In genomic region chr6:88586371-88587157, GRCh38 we compare ENCODE assay signal across 14 cellular contexts.
DNase-seq lines count a peak whose midpoint lies in the region; ATAC-seq, FAIRE-seq and TF ChIP-seq lines count a peak whose summit lies in the region.
"Had no signal": no experiment of that assay in that cellular context is flagged by ENCODE, and none has a peak within 500 bp of the region (broad histone marks: within the 10 kb centered on the region; RNA-seq: fewer than 3 reads in every experiment).

No MANE protein-coding gene starts in this region.

- H3K27me3 Mint-ChIP-seq in stimulated activated naive CD8-positive, alpha-beta T cell treated with anti-CD3 and anti-CD28 coated beads, Interleukin-15, amount 100 ng/mL, for 72 hours, result peaks cover 57% of the 10 kb centered on the region

- H3K9me3 Mint-ChIP-seq in stimulated activated naive CD8-positive, alpha-beta T cell treated with anti-CD3 and anti-CD28 coated beads, Interleukin-15, amount 100 ng/mL, for 72 hours, result peaks cover 8 to 19% of the 10 kb centered on the region in 2 donors

- CTCF ChIA-PET in H1 (lab: Charles Lee; ENCODE audit: partially characterized antibody), result interaction anchor here (0.7 to 1.3 kb wide), 3 partner anchors 11 to 333 kb away, joined by 3 to 4 read pairs (median 3); no protein-coding TSS in a partner anchor

- no peak overlapping the region; a peak in 1 of 4 replicates for H3K4me2 ChIP-seq in H1 (ENCODE audit: insufficient read depth in 1 of 2, low read depth in 2 of 2, low read length in 2 of 2)

- no peaks in the 10 kb centered on the region for H3K36me3 ChIP-seq in H1 (ENCODE audit: control insufficient read depth in 2 of 4, insufficient read depth in 4 of 4, low read length in 3 of 4)

- H4K8ac ChIP-seq in H1 (ENCODE audit: extremely low read depth, insufficient read depth, low read length), result no peak overlapping the region

- no peak overlapping the region for H3K56ac ChIP-seq in H1 (replicated peaks; ENCODE audit: insufficient read length, low read depth, low read length)

- no peak overlapping the region for H3K4me3 ChIP-seq in H1 (ENCODE audit: extremely low read depth in 1 of 4, insufficient read depth in 2 of 4, low read depth in 3 of 4, low read length in 4 of 4)

- H3K4ac ChIP-seq in H1 (replicated peaks; ENCODE audit: insufficient read length, low read depth, low read length), result no peak overlapping the region

- no peak for TF ChIP-seq EP300 in H1 (IDR thresholded peaks at IDR 0.05; ENCODE audit: borderline replicate concordance in 1 of 2, low read depth in 2 of 2, low read length in 2 of 2)

- no peaks in the 10 kb centered on the region for H3K79me2 ChIP-seq in H1 (ENCODE audit: control insufficient read depth in 1 of 2, insufficient read depth in 2 of 2, low read length in 2 of 2)

- no peak for TF ChIP-seq RAD21 in H1 (IDR thresholded peaks at IDR 0.05 in 1 of 2, conservative IDR thresholded peaks at IDR 0.05 in 1 of 2; ENCODE audit: low read depth in 2 of 2, low read length in 2 of 2)

- H3K27me3 ChIP-seq in H1 (replicated peaks in 1 of 4; ENCODE audit: control insufficient read depth in 3 of 4, extremely low read depth in 1 of 4, insufficient read depth in 3 of 4, low read length in 3 of 4), result no peaks in the 10 kb centered on the region

- FAIRE-seq in H1 (lab: Jason Lieb, UNC), result no peak
- FAIRE-seq: islet of Langerhans had no signal

- no peak overlapping the region for H3K14ac ChIP-seq in H1 (ENCODE audit: insufficient read length)

- no peak overlapping the region for H2AK5ac ChIP-seq in H1 (ENCODE audit: low read depth, low read length)

- H3K4me1 Mint-ChIP-seq in stimulated activated naive CD8-positive, alpha-beta T cell treated with anti-CD3 and anti-CD28 coated beads, Interleukin-15, amount 100 ng/mL, for 72 hours, result no peaks in the 10 kb centered on the region
- H3K4me1 Mint-ChIP-seq: activated naive CD4-positive, alpha-beta T cell treated with anti-CD3 and anti-CD28 coated beads, Interleukin-2, amount 50 U/mL, for 24 hours had no signal

- TF ChIP-seq CTCF in H1 (IDR thresholded peaks at IDR 0.05; ENCODE audit: control extremely low read depth in 1 of 3, insufficient read depth in 1 of 3, low read depth in 1 of 3, low read length in 3 of 3), result no peak

- H2AFZ ChIP-seq in H1 (ENCODE audit: low read length), result peak overlapping the region; percentile 29; the same call in 1 of the 2 replicates

- TF ChIP-seq POLR2A in H1 (IDR thresholded peaks at IDR 0.05; ENCODE audit: control extremely low read depth in 1 of 2, low read depth in 2 of 2, low read length in 2 of 2), result no peak

- H3K79me1 ChIP-seq in H1 (ENCODE audit: low read depth, low read length), result no peaks in the 10 kb centered on the region

- H2BK15ac ChIP-seq in H1 (ENCODE audit: low read length), result no peak overlapping the region

- H3K23me2 ChIP-seq in H1 (ENCODE audit: low read depth, low read length), result no peaks in the 10 kb centered on the region

- H3K27ac ChIP-seq in H1 (ENCODE audit: low read depth, low read length), result no peak overlapping the region

- no peak overlapping the region for H3K4me3 Mint-ChIP-seq in stimulated activated naive CD8-positive, alpha-beta T cell treated with anti-CD3 and anti-CD28 coated beads, Interleukin-15, amount 100 ng/mL, for 72 hours
- H3K4me3 Mint-ChIP-seq: activated B cell treated with CpG ODN at 0.5 μM for 24 hours; activated naive CD4-positive, alpha-beta T cell treated with anti-CD3 and anti-CD28 coated beads, Interleukin-2, amount 50 U/mL, for 24 hours had no signal

- no peak overlapping the region for H2BK120ac ChIP-seq in H1 (replicated peaks; ENCODE audit: low read depth, low read length)

- no peak overlapping the region; the same call in 1 of the 2 replicates for H3K18ac ChIP-seq in H1 (ENCODE audit: extremely low read depth, low read length)

- no peak overlapping the region for H4K91ac ChIP-seq in H1 (replicated peaks; ENCODE audit: insufficient read length, low read length)

- H3K9me3 ChIP-seq in H1 (ENCODE audit: insufficient read depth in 2 of 2, low read depth in 1 of 2, low read length in 1 of 2), result no peaks in the 10 kb centered on the region

- DNase-seq in D341Med (ENCODE audit: low spot score) (peak; percentile 15), NCI-H446 treated with DMSO at 0.1 percent for 48 hours (lab: John Stamatoyannopoulos, UW) (peak; percentile 97), H1 (ENCODE audit: low read depth in 1 of 2, low spot score in 2 of 2) (no peak), putamen (ENCODE audit: low spot score) (peak; percentile 65), NCI-H2171 (lab: John Stamatoyannopoulos, UW) (no peak), NCI-H1092 treated with DMSO at 0.1 percent for 48 hours (lab: John Stamatoyannopoulos, UW) (no peak), cerebellar cortex (ENCODE audit: low spot score) (no peak)
- no peak for DNase-seq in stimulated activated naive CD8-positive, alpha-beta T cell treated with anti-CD3 and anti-CD28 coated beads, Interleukin-15, amount 100 ng/mL, for 72 hours
- DNase-seq: activated B cell treated with CpG ODN at 0.5 μM for 24 hours; activated CD8-positive, alpha-beta memory T cell treated with anti-CD3 and anti-CD28 coated beads, Interleukin-2, amount 50 U/mL, for 4 hours; foreskin fibroblast; stimulated activated CD4-positive, alpha-beta T cell treated with anti-CD3 and anti-CD28 coated beads, Interleukin-2, amount 100 ng/mL, for 48 hours had no signal

- H2BK5ac ChIP-seq in H1 (ENCODE audit: low read depth, low read length), result no peak overlapping the region

- peak overlapping the region in 1 of 2 donors; percentile 57 for H3K27ac Mint-ChIP-seq in stimulated activated naive CD8-positive, alpha-beta T cell treated with anti-CD3 and anti-CD28 coated beads, Interleukin-15, amount 100 ng/mL, for 72 hours
- H3K27ac Mint-ChIP-seq: activated B cell treated with CpG ODN at 0.5 μM for 24 hours; activated naive CD4-positive, alpha-beta T cell treated with anti-CD3 and anti-CD28 coated beads, Interleukin-2, amount 50 U/mL, for 24 hours had no signal

- H3K4me1 ChIP-seq in H1 (replicated peaks in 1 of 4; ENCODE audit: control insufficient read depth in 3 of 4, insufficient read depth in 4 of 4, low read length in 3 of 4), result peaks cover 0 to 9% (median 5%) of the 10 kb centered on the region in 4 experiments; a peak in 4 of 7 replicates

- no peak for ATAC-seq in stimulated activated naive CD8-positive, alpha-beta T cell treated with anti-CD3 and anti-CD28 coated beads, Interleukin-15, amount 100 ng/mL, for 72 hours

- no peak overlapping the region for H4K5ac ChIP-seq in H1 (ENCODE audit: insufficient read length, low read depth, low read length)

- H4K20me1 ChIP-seq in H1 (replicated peaks in 1 of 2; ENCODE audit: control insufficient read depth in 1 of 2, insufficient read depth in 2 of 2, low read length in 2 of 2), result no peaks in the 10 kb centered on the region

- H2BK20ac ChIP-seq in H1 (ENCODE audit: low read length), result no peak overlapping the region

- POLR2A ChIA-PET in H1 (lab: Charles Lee; ENCODE audit: partially characterized antibody), result interaction anchor here (0.6 kb wide), 1 partner anchor 11 kb away, joined by 5 read pairs; no protein-coding TSS in a partner anchor

- no peak overlapping the region for H3K23ac ChIP-seq in H1 (ENCODE audit: insufficient read length)

- WGBS in H1 (ENCODE audit: extremely low coverage in 1 of 2, insufficient coverage in 1 of 2, insufficient read length in 1 of 2, insufficient replicate concordance in 2 of 2, low coverage in 1 of 2, low lambda C conversion rate in 2 of 2, missing lambda C conversion rate in 1 of 2), 2 experiments, result 91% methylated on average over 22 of the region's 23 CpGs; no CpG with 5 or more reads in 1 of the 2 experiments

- H2BK12ac ChIP-seq in H1 (ENCODE audit: low read depth, low read length), result no peak overlapping the region

- no peak overlapping the region for H3K9ac ChIP-seq in H1 (replicated peaks in 1 of 4; ENCODE audit: extremely low read depth in 1 of 4, low read depth in 3 of 4, low read length in 3 of 4)

TF ChIP-seq in H1, 55 proteins besides CTCF, POLR2A, EP300 and RAD21:
- TF ChIP-seq EGR1 (IDR thresholded peaks at IDR 0.05; ENCODE audit: borderline replicate concordance, low read depth, low read length) (no peak), POLR2AphosphoS5 (IDR thresholded peaks at IDR 0.05; ENCODE audit: low read depth, low read length) (no peak), JUN (IDR thresholded peaks at IDR 0.05; ENCODE audit: low read depth, low read length) (no peak), HDAC2 (IDR thresholded peaks at IDR 0.05; ENCODE audit: borderline replicate concordance in 1 of 2, low read depth in 2 of 2, low read length in 2 of 2) (no peak), JUND (IDR thresholded peaks at IDR 0.05; ENCODE audit: low read length) (no peak), YY1 (IDR thresholded peaks at IDR 0.05; ENCODE audit: low read depth, low read length) (no peak), MAFK (IDR thresholded peaks at IDR 0.05; ENCODE audit: low read depth, low read length) (no peak), NRF1 (IDR thresholded peaks at IDR 0.05; ENCODE audit: low read depth, low read length) (no peak), RBBP5 (IDR thresholded peaks at IDR 0.05; ENCODE audit: borderline replicate concordance, low read depth, low read length) (no peak), ASH2L (IDR thresholded peaks at IDR 0.05; ENCODE audit: low read length) (no peak), CEBPB (IDR thresholded peaks at IDR 0.05; ENCODE audit: low read depth, low read length) (no peak), GTF2F1 (IDR thresholded peaks at IDR 0.05; ENCODE audit: borderline replicate concordance, low read depth, low read length) (no peak), GABPA (IDR thresholded peaks at IDR 0.05; ENCODE audit: borderline replicate concordance, insufficient read depth, low read length) (no peak)
- TF ChIP-seq, protein P1, sequence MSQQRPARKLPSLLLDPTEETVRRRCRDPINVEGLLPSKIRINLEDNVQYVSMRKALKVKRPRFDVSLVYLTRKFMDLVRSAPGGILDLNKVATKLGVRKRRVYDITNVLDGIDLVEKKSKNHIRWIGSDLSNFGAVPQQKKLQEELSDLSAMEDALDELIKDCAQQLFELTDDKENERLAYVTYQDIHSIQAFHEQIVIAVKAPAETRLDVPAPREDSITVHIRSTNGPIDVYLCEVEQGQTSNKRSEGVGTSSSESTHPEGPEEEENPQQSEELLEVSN (IDR thresholded peaks at IDR 0.05), result no peak
- TF ChIP-seq, protein P2, sequence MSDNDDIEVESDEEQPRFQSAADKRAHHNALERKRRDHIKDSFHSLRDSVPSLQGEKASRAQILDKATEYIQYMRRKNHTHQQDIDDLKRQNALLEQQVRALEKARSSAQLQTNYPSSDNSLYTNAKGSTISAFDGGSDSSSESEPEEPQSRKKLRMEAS (IDR thresholded peaks at IDR 0.05), result no peak
- TF ChIP-seq, protein P3, sequence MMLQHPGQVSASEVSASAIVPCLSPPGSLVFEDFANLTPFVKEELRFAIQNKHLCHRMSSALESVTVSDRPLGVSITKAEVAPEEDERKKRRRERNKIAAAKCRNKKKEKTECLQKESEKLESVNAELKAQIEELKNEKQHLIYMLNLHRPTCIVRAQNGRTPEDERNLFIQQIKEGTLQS (IDR thresholded peaks at IDR 0.05; ENCODE audit: insufficient read depth, low read depth, low read length), result no peak
TF ChIP-seq in H1: peak in this region for 0.

Comparison
In these comparisons a context has a peak if more than half of its experiments do, and no peak if none do; other contexts are left out.
1. DNase-seq: peak in D341Med (single experiment), NCI-H446 treated with DMSO at 0.1 percent for 48 hours (single experiment) and putamen (single experiment); none in H1 (0 of 2), NCI-H2171 (single experiment), NCI-H1092 treated with DMSO at 0.1 percent for 48 hours (single experiment), cerebellar cortex (single experiment) and stimulated activated naive CD8-positive, alpha-beta T cell treated with anti-CD3 and anti-CD28 coated beads, Interleukin-15, amount 100 ng/mL, for 72 hours (0 of 2).